In the genomic region with DNA sequence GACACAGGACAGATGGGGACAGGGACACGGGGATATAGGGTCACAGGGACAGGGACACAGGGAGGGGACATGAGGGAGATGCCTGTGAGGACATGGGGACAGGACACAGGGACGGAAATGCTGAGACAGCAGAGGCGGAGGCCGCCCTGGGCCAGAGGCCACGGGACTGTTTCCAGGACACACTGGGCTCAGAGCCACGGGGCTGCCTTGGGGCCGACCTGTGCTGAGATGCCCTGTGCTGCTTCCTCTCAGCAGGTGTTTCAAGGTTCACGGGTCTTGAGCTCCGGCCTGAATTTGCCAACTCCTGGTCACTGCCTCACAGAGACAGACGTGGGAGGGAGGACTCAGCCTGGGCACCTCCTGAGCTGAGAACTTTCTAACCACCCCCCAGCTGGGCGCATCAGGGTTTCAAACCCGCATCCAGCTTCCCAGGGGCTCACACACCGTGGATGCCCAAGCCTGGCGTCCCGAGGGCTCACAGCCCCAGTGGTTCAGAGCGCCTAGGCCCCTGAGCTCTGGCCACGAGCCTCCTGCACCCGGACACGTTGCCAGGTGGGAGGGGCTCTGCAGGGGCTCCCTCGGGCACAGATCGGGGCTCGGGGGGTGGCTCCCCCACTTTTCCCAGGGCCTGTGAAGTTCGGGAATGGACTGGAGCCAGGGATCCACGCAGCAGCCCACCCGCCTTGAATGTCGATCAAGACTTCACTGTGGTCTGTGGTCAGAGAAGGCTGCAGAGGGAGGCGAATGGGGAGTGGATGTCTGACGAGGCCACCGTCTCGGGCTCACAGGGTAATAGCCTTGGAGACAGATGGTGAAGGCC, we compare ENCODE assay signal across 24 cellular contexts.
DNase-seq lines count a peak whose midpoint lies in the region; ATAC-seq and TF ChIP-seq lines count a peak whose summit lies in the region.
"Had no signal": no experiment of that assay in that cellular context is flagged by ENCODE, and none has a peak within 500 bp of the region (broad histone marks: within the 10 kb centered on the region; RNA-seq: fewer than 3 reads in every experiment).

No MANE protein-coding gene starts in this region.

- H2BK12ac ChIP-seq in neuronal stem cell (ENCODE audit: low read length), result no peak overlapping the region

- ATAC-seq in left ventricle myocardium superior (no peak), esophagus mucosa (peak; percentile 13), gastroesophageal sphincter (no peak)
- ATAC-seq: activated T-cell treated with anti-CD3 and anti-CD28 coated beads, Interleukin-2, amount 50 U/mL, for 4 hours; right cardiac atrium had no signal

- H3K36me3 ChIP-seq in neuronal stem cell (replicated peaks in 1 of 2; ENCODE audit: control insufficient read depth in 2 of 2, insufficient read depth in 2 of 2, low read length in 2 of 2), result no peaks in the 10 kb centered on the region
- H3K36me3 ChIP-seq in gastroesophageal sphincter, result no peaks in the 10 kb centered on the region
- H3K36me3 ChIP-seq: HAP-1, SJCRH30, thyroid gland had no signal

- intact Hi-C loops in left ventricle myocardium superior (cut with micrococcal nuclease), result no loop called here
- intact Hi-C loops in cardiac septum (cut with DNase I), result no loop called here

- no peak overlapping the region for H3K18ac ChIP-seq in neuronal stem cell (ENCODE audit: low read length)

- H3K27ac ChIP-seq in neuronal stem cell (replicated peaks; ENCODE audit: low read length), result no peak overlapping the region
- no peak overlapping the region for H3K27ac ChIP-seq in gastroesophageal sphincter
- H3K27ac ChIP-seq: SJCRH30, thyroid gland, VCaP had no signal

- H3K23ac ChIP-seq in neuronal stem cell (ENCODE audit: low read depth, low read length, poor library complexity), result no peak overlapping the region

- H3K27me3 ChIP-seq in neuronal stem cell (ENCODE audit: control insufficient read depth in 3 of 3, insufficient read depth in 3 of 3, low read depth in 1 of 3, low read length in 3 of 3), result no peaks in the 10 kb centered on the region
- peaks cover 13% of the 10 kb centered on the region for H3K27me3 ChIP-seq in gastroesophageal sphincter
- H3K27me3 ChIP-seq: SJCRH30, thyroid gland had no signal

- H3K9ac ChIP-seq in neuronal stem cell (ENCODE audit: low read depth, low read length, poor library complexity), result peak overlapping the region; percentile 77

- no peak overlapping the region for H2BK5ac ChIP-seq in neuronal stem cell (ENCODE audit: low read length)

- H2AFZ ChIP-seq in neuronal stem cell (ENCODE audit: low read length), result no peak overlapping the region

- no peak for TF ChIP-seq POLR2A in gastroesophageal sphincter (IDR thresholded peaks at IDR 0.05)

- H3K4me3 ChIP-seq in neuronal stem cell (ENCODE audit: low read length in 2 of 2) (peak overlapping the region in 1 of 2 donors; percentile 46), gastroesophageal sphincter (no peak overlapping the region)
- H3K4me3 ChIP-seq: HAP-1, SJCRH30, thyroid gland had no signal

- TF ChIP-seq EP300 in gastroesophageal sphincter (IDR thresholded peaks at IDR 0.05), result no peak

- no peak overlapping the region for H4K91ac ChIP-seq in neuronal stem cell (ENCODE audit: low read depth, low read length, poor library complexity)

- no peaks in the 10 kb centered on the region for H3K79me1 ChIP-seq in neuronal stem cell (ENCODE audit: low read depth, low read length)

- H3K14ac ChIP-seq in neuronal stem cell (ENCODE audit: low read length), result no peak overlapping the region

- H3K9me3 ChIP-seq in neuronal stem cell (replicated peaks in 1 of 2; ENCODE audit: control insufficient read depth in 2 of 2, insufficient read depth in 1 of 2, low read depth in 1 of 2, low read length in 2 of 2) (peaks cover 2 to 25% of the 10 kb centered on the region in 2 donors), gastroesophageal sphincter (peaks cover 0 to 50% (median 3%) of the 10 kb centered on the region in 3 donors)
- H3K9me3 ChIP-seq: SJCRH30, thyroid gland had no signal

- no peak overlapping the region for H2BK15ac ChIP-seq in neuronal stem cell (ENCODE audit: low read length)

- H3K4me1 ChIP-seq in neuronal stem cell (ENCODE audit: control insufficient read depth in 2 of 2, insufficient read depth in 1 of 2, low read depth in 1 of 2, low read length in 2 of 2) (no peaks in the 10 kb centered on the region), gastroesophageal sphincter (no peaks in the 10 kb centered on the region)
- H3K4me1 ChIP-seq: HAP-1, SJCRH30, thyroid gland had no signal

- no peak for TF ChIP-seq CTCF in gastroesophageal sphincter (IDR thresholded peaks at IDR 0.05)

- H3K4ac ChIP-seq in neuronal stem cell (ENCODE audit: low read length), result no peak overlapping the region

- H2BK120ac ChIP-seq in neuronal stem cell (ENCODE audit: low read depth, low read length), result no peak overlapping the region

- no CpG with 5 or more reads among the region's 30 CpGs for WGBS in neuronal stem cell (ENCODE audit: extremely low coverage in 2 of 2, insufficient read length in 2 of 2, insufficient replicate concordance in 1 of 2), 2 donors
- WGBS in gastroesophageal sphincter (ENCODE audit: low coverage in 1 of 2), 2 donors, result 90 to 91% methylated on average over 5 to 13 of the region's 30 CpGs

- no peak overlapping the region for H3K4me2 ChIP-seq in neuronal stem cell (ENCODE audit: insufficient read depth, low read length, poor library complexity, severe bottlenecking)

- DNase-seq in left ventricle myocardium superior (peak; percentile 26), cardiac septum (ENCODE audit: low spot score) (no peak), neuronal stem cell (ENCODE audit: low spot score) (no peak), cerebellar cortex (ENCODE audit: low spot score) (no peak), NCI-H526 treated with DMSO at 0.1 percent for 48 hours (lab: John Stamatoyannopoulos, UW) (no peak)
- DNase-seq: activated CD4-positive, alpha-beta T cell treated with anti-CD3 and anti-CD28 coated beads for 4 hours; activated T-cell treated with anti-CD3 and anti-CD28 coated beads, Interleukin-2, amount 50 U/mL, for 4 hours; DMS53; hippocampal formation; mesendoderm; MV-4-11; NCI-H1436; NCI-H2107; NCI-H774; SJCRH30; stimulated activated CD4-positive, alpha-beta T cell treated with anti-CD3 and anti-CD28 coated beads, Interleukin-12 subunit alpha, Interleukin-12 subunit beta, amount 100 ng/mL, for 4 hours; stimulated activated CD4-positive, alpha-beta T cell treated with anti-CD3 and anti-CD28 coated beads, Interleukin-2, amount 100 ng/mL, for 48 hours; T1000; thyroid gland had no signal

- peak overlapping the region; percentile 14 for H2AK5ac ChIP-seq in neuronal stem cell (ENCODE audit: low read depth, low read length)

- no peak overlapping the region for H4K8ac ChIP-seq in neuronal stem cell (ENCODE audit: low read depth, low read length)
